Comparison of ENCODE assay signal across 1 cellular context in the genomic region with DNA sequence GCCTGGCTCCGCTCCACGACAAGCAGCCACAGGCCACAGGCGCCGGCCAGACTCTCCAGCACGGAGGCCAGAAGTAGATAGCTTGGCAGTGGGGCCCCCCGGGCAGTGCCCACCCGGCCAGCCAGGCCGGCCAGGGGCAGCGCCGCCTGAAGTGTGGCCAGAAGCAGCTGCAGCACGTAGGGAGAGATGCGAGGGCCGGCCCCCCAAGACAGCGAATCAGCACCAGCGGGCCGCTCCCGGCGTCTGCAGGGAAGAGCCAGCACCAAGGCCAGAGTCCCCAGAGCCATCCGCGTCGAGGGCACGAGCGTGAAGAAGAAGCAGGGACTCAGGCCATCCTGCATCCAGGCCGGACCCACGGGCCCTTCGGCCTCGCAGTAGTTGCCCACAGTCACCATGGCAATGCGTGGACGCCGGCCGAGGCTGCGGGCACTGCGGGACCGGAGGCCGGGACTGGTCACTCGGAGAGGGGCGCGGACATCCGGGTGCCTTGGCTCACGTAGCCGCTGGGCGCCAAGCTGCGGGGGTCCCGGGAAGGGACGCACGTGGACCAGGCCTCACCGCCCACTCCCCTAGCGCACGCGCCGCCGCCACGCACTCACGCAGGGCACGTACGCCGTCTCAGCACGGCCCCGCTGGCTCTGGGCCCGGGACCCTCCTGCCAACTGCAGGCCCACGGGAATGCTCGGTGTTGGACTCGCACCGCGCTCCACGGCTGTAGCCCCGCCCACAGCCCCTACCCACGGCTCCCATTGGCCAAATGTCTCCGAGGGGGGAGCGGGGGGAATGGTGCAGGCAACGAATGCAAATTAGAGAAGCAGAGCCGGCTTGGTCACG.
TF ChIP-seq lines count a peak whose summit lies in the region.

A gene (minus strand): TSS at position 680 of the 834 bp plus-strand sequence. CDS start 285 bp downstream, at position 395.

TF ChIP-seq in SK-N-SH, 30 proteins besides CTCF, POLR2A, EP300 and RAD21 (continued from another document):
- TF ChIP-seq SIN3A (IDR thresholded peaks at IDR 0.05; ENCODE audit: borderline replicate concordance, low read depth, low read length) (no peak; the same call in 1 of the 2 replicates), EZH2phosphoT487 (IDR thresholded peaks at IDR 0.05; ENCODE audit: borderline replicate concordance, low read depth) (no peak), POLR2AphosphoS5 (IDR thresholded peaks at IDR 0.05; ENCODE audit: low read depth, low read length) (peak; percentile 77), RFX5 (IDR thresholded peaks at IDR 0.05; ENCODE audit: low read length) (no peak), GABPA (IDR thresholded peaks at IDR 0.05; ENCODE audit: low read depth) (no peak), YY1 (IDR thresholded peaks at IDR 0.05; ENCODE audit: low read depth) (no peak)
- TF ChIP-seq, protein P1, sequence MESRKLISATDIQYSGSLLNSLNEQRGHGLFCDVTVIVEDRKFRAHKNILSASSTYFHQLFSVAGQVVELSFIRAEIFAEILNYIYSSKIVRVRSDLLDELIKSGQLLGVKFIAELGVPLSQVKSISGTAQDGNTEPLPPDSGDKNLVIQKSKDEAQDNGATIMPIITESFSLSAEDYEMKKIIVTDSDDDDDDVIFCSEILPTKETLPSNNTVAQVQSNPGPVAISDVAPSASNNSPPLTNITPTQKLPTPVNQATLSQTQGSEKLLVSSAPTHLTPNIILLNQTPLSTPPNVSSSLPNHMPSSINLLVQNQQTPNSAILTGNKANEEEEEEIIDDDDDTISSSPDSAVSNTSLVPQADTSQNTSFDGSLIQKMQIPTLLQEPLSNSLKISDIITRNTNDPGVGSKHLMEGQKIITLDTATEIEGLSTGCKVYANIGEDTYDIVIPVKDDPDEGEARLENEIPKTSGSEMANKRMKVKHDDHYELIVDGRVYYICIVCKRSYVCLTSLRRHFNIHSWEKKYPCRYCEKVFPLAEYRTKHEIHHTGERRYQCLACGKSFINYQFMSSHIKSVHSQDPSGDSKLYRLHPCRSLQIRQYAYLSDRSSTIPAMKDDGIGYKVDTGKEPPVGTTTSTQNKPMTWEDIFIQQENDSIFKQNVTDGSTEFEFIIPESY (IDR thresholded peaks at IDR 0.05; ENCODE audit: borderline replicate concordance, low read depth): 0 out of 2 replicates have a peak, but pooled peaks have one; percentile 12
- TF ChIP-seq, protein P2, sequence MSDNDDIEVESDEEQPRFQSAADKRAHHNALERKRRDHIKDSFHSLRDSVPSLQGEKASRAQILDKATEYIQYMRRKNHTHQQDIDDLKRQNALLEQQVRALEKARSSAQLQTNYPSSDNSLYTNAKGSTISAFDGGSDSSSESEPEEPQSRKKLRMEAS (IDR thresholded peaks at IDR 0.05; ENCODE audit: low read depth): peak; percentile 93
